16 cellular contexts compared by ENCODE assay signal in genomic region chrX:39176105-39176504, GRCh38.
"Had no signal": no experiment of that assay in that cellular context is flagged by ENCODE, and none has a peak within 500 bp of the region (broad histone marks: within the 10 kb centered on the region; RNA-seq: fewer than 3 reads in every experiment).

No MANE protein-coding gene starts in this region.

- H3K27ac ChIP-seq: ascending aorta, thoracic aorta, VCaP had no signal

- H3K36me3 ChIP-seq: ascending aorta, thoracic aorta, uterus had no signal

- H3K4me1 ChIP-seq: ascending aorta, uterus had no signal

- H3K4me3 ChIP-seq: ascending aorta, lung, thoracic aorta, uterus had no signal

- H3K4me3 Mint-ChIP-seq: dendritic cell treated with granulocyte-macrophage colony-stimulating factor and Interleukin-4, amounts not matched to agents 40 ng/mL and 50 ng/mL, for 4 days; immature natural killer cell had no signal

- ATAC-seq: effector memory CD8-positive, alpha-beta T cell had no signal

- H3K27ac Mint-ChIP-seq: dendritic cell treated with granulocyte-macrophage colony-stimulating factor and Interleukin-4, amounts not matched to agents 40 ng/mL and 50 ng/mL, for 4 days; effector memory CD8-positive, alpha-beta T cell; immature natural killer cell had no signal

- FAIRE-seq: bronchial epithelial cell had no signal

- H3K4me1 Mint-ChIP-seq: immature natural killer cell had no signal

- H3K27me3 ChIP-seq: ascending aorta, uterus had no signal

- H3K27me3 Mint-ChIP-seq: effector memory CD8-positive, alpha-beta T cell had no signal

- H3K9me3 Mint-ChIP-seq: activated T-helper 1 cell treated with anti-CD3 and anti-CD28 coated beads, Interleukin-12 subunit alpha, Interleukin-12 subunit beta, Interleukin-2, Interleukin-4 antibody, amounts not matched to agents 30 ng/mL and 10 ng/mL and 1 ng/mL, durations not matched to agents 14 hours and 24 hours and 36 hours; dendritic cell treated with granulocyte-macrophage colony-stimulating factor and Interleukin-4, amounts not matched to agents 40 ng/mL and 50 ng/mL, for 4 days; effector memory CD8-positive, alpha-beta T cell; immature natural killer cell had no signal

- H3K36me3 Mint-ChIP-seq: immature natural killer cell had no signal

- H3K9me3 ChIP-seq: ascending aorta, thoracic aorta, uterus had no signal

- DNase-seq: activated naive CD4-positive, alpha-beta T cell; effector memory CD8-positive, alpha-beta T cell; foreskin melanocyte; immature natural killer cell; midbrain; retina; stimulated activated CD4-positive, alpha-beta T cell treated with anti-CD3 and anti-CD28 coated beads, Interleukin-12 subunit alpha, Interleukin-12 subunit beta, amount 100 ng/mL, for 4 hours; stimulated activated CD4-positive, alpha-beta T cell treated with anti-CD3 and anti-CD28 coated beads, Interleukin-2, amount 100 ng/mL, for 24 hours; uterus had no signal
